ENCODE assay signal across 3 cellular contexts in the genomic region with DNA sequence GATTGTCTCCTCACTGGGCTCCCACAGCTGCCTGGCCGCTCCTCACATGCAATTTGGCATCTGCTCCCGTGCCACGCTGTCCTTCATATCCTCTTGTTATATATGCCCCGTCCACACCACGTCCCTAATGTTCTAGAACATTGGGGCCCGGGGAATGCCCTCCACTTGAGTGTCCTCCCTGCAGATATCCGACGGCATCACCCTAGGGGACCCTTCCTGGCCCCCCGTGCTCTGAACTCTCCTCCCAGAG.
TF ChIP-seq lines count a peak whose summit lies in the region.

No MANE protein-coding gene starts in this region.

TF ChIP-seq in SK-N-SH treated with all-trans-retinoic acid at 6 μM for 48 hours, 23 proteins besides CTCF, POLR2A, EP300 and RAD21:
- TF ChIP-seq BACH2 (CRISPR knock-in tag; IDR thresholded peaks at IDR 0.05; ENCODE audit: borderline replicate concordance) = no peak
- TF ChIP-seq ESRRG (CRISPR knock-in tag; IDR thresholded peaks at IDR 0.05) = no peak

TF ChIP-seq in SK-N-SH, 30 proteins besides CTCF, POLR2A, EP300 and RAD21:
- TF ChIP-seq, protein P1, sequence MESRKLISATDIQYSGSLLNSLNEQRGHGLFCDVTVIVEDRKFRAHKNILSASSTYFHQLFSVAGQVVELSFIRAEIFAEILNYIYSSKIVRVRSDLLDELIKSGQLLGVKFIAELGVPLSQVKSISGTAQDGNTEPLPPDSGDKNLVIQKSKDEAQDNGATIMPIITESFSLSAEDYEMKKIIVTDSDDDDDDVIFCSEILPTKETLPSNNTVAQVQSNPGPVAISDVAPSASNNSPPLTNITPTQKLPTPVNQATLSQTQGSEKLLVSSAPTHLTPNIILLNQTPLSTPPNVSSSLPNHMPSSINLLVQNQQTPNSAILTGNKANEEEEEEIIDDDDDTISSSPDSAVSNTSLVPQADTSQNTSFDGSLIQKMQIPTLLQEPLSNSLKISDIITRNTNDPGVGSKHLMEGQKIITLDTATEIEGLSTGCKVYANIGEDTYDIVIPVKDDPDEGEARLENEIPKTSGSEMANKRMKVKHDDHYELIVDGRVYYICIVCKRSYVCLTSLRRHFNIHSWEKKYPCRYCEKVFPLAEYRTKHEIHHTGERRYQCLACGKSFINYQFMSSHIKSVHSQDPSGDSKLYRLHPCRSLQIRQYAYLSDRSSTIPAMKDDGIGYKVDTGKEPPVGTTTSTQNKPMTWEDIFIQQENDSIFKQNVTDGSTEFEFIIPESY (IDR thresholded peaks at IDR 0.05; ENCODE audit: borderline replicate concordance, low read depth) = no peak

TF ChIP-seq in IMR-90, 13 proteins besides CTCF, POLR2A, EP300 and RAD21:
- no peak for TF ChIP-seq BHLHE40 (IDR thresholded peaks at IDR 0.05; ENCODE audit: low read depth, low read length)
- no peak for TF ChIP-seq MAZ (IDR thresholded peaks at IDR 0.05; ENCODE audit: borderline replicate concordance, low read depth, low read length)
- TF ChIP-seq MXI1 (IDR thresholded peaks at IDR 0.05; ENCODE audit: borderline replicate concordance, low read depth, low read length) = no peak
- TF ChIP-seq CHD1 (IDR thresholded peaks at IDR 0.05; ENCODE audit: low read depth, low read length) = no peak
- no peak for TF ChIP-seq RCOR1 (IDR thresholded peaks at IDR 0.05; ENCODE audit: insufficient replicate concordance, low read length)
- no peak for TF ChIP-seq RFX5 (IDR thresholded peaks at IDR 0.05; ENCODE audit: low read depth, low read length)
- TF ChIP-seq SMC3 (IDR thresholded peaks at IDR 0.05; ENCODE audit: low read depth, low read length) = no peak
